19 cellular contexts compared by ENCODE assay signal in genomic region chrX:31708116-31708515, GRCh38.
"Had no signal": no experiment of that assay in that cellular context is flagged by ENCODE, and none has a peak within 500 bp of the region (broad histone marks: within the 10 kb centered on the region; RNA-seq: fewer than 3 reads in every experiment).

No MANE protein-coding gene starts in this region.

- ATAC-seq: left colon; natural killer cell treated with Interleukin-12 subunit alpha and Interleukin-12 subunit beta and Interleukin-15 and Interleukin-18, amount 100 ng/mL, for 72 hours; right cardiac atrium; T-helper 17 cell had no signal

- H3K36me3 ChIP-seq: breast epithelium, esophagus squamous epithelium, heart left ventricle, ovary, tibial artery had no signal

- H3K9me3 ChIP-seq: breast epithelium, esophagus squamous epithelium, heart left ventricle, ovary, tibial artery had no signal

- H3K27me3 ChIP-seq: breast epithelium, esophagus squamous epithelium, ovary, tibial artery had no signal

- FAIRE-seq: keratinocyte had no signal

- H3K27ac ChIP-seq: breast epithelium, coronary artery, esophagus squamous epithelium, heart left ventricle, ovary, tibial artery had no signal

- H3K4me1 ChIP-seq: breast epithelium, esophagus squamous epithelium had no signal

- DNase-seq: activated CD4-positive, alpha-beta memory T cell treated with anti-CD3 and anti-CD28 coated beads for 36 hours; activated CD4-positive, alpha-beta T cell treated with anti-CD3 and anti-CD28 coated beads for 48 hours; activated CD4-positive, CD25-positive, alpha-beta regulatory T cell; activated naive CD4-positive, alpha-beta T cell treated with anti-CD3 and anti-CD28 coated beads, Interleukin-2, amount 10 ng/mL, durations not matched to agents 7 days and 5 days; activated T-cell treated with anti-CD3 and anti-CD28 coated beads, Interleukin-2, amount 50 U/mL, for 48 hours; esophagus squamous epithelium; heart left ventricle; left colon; ovary; right cardiac atrium; stimulated activated CD4-positive, alpha-beta T cell treated with anti-CD3 and anti-CD28 coated beads, Interleukin-12 subunit alpha, Interleukin-12 subunit beta, amount 100 ng/mL, for 4 hours; stimulated activated CD4-positive, alpha-beta T cell treated with anti-CD3 and anti-CD28 coated beads, Interleukin-1b, Interleukin-23, amount 100 ng/mL, for 48 hours; substantia nigra; T-helper 17 cell; tibial artery had no signal

- H3K4me3 ChIP-seq: breast epithelium, coronary artery, esophagus squamous epithelium, heart left ventricle, ovary, tibial artery had no signal
